ENCODE assay signal across 1 cellular context in genomic region chr10:58813573-58813972, GRCh38.
TF ChIP-seq lines count a peak whose summit lies in the region.

No MANE protein-coding gene starts in this region.

TF ChIP-seq in IMR-90, 13 proteins besides CTCF, POLR2A, EP300 and RAD21:
- TF ChIP-seq, protein P1, sequence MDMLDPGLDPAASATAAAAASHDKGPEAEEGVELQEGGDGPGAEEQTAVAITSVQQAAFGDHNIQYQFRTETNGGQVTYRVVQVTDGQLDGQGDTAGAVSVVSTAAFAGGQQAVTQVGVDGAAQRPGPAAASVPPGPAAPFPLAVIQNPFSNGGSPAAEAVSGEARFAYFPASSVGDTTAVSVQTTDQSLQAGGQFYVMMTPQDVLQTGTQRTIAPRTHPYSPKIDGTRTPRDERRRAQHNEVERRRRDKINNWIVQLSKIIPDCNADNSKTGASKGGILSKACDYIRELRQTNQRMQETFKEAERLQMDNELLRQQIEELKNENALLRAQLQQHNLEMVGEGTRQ (IDR thresholded peaks at IDR 0.05; ENCODE audit: low read depth, low read length): no peak
- no peak for TF ChIP-seq MAZ (IDR thresholded peaks at IDR 0.05; ENCODE audit: borderline replicate concordance, low read depth, low read length)
- TF ChIP-seq CEBPB (IDR thresholded peaks at IDR 0.05; ENCODE audit: low read depth, low read length): no peak
- TF ChIP-seq MXI1 (IDR thresholded peaks at IDR 0.05; ENCODE audit: borderline replicate concordance, low read depth, low read length): no peak
- TF ChIP-seq FOS (IDR thresholded peaks at IDR 0.05; ENCODE audit: low read depth, low read length): no peak
- no peak for TF ChIP-seq ELK1 (IDR thresholded peaks at IDR 0.05; ENCODE audit: borderline replicate concordance, low read depth, low read length)
- no peak for TF ChIP-seq SMC3 (IDR thresholded peaks at IDR 0.05; ENCODE audit: low read depth, low read length)
- TF ChIP-seq NFE2L2 (IDR thresholded peaks at IDR 0.05; ENCODE audit: low read depth, low read length): no peak
- TF ChIP-seq RCOR1 (IDR thresholded peaks at IDR 0.05; ENCODE audit: insufficient replicate concordance, low read length): no peak
- TF ChIP-seq RFX5 (IDR thresholded peaks at IDR 0.05; ENCODE audit: low read depth, low read length): no peak
- TF ChIP-seq BHLHE40 (IDR thresholded peaks at IDR 0.05; ENCODE audit: low read depth, low read length): no peak
- TF ChIP-seq MAFK (IDR thresholded peaks at IDR 0.05; ENCODE audit: low read depth, low read length): no peak
- TF ChIP-seq CHD1 (IDR thresholded peaks at IDR 0.05; ENCODE audit: low read depth, low read length): no peak
